28 cellular contexts compared by ENCODE assay signal in genomic region chr11:126133902-126134301, GRCh38.
DNase-seq lines count a peak whose midpoint lies in the region; ATAC-seq, FAIRE-seq and TF ChIP-seq lines count a peak whose summit lies in the region.
"Had no signal": no experiment of that assay in that cellular context is flagged by ENCODE, and none has a peak within 500 bp of the region (broad histone marks: within the 10 kb centered on the region; RNA-seq: fewer than 3 reads in every experiment).

No MANE protein-coding gene starts in this region.

- H3K4me1 ChIP-seq in HepG2 (ENCODE audit: insufficient read depth, low read length) (peaks cover 68% of the 10 kb centered on the region), right lobe of liver (no peaks in the 10 kb centered on the region), neural progenitor cell (peaks cover 23% of the 10 kb centered on the region)
- H3K4me1 ChIP-seq: gastrocnemius medialis, HAP-1, prostate gland had no signal

- POLR2A ChIA-PET in HepG2 (lab: Yijun Ruan, JAX): interaction anchor here (1.4 to 2.4 kb wide), 5 partner anchors 14 to 59 kb away, joined by 4 to 10 read pairs (median 5); no protein-coding TSS in a partner anchor

- no peak for TF ChIP-seq CTCF in HepG2 (CRISPR knock-in tag; IDR thresholded peaks at IDR 0.05)
- no peak for TF ChIP-seq CTCF in right lobe of liver (IDR thresholded peaks at IDR 0.05)
- no peak for TF ChIP-seq CTCF in endothelial cell (IDR thresholded peaks at IDR 0.05; ENCODE audit: unreplicated experiment)
- TF ChIP-seq CTCF in neural progenitor cell (IDR thresholded peaks at IDR 0.05): no peak

- H2AFZ ChIP-seq in HepG2 (ENCODE audit: low read length) (no peak overlapping the region), neural progenitor cell (replicated peaks) (no peak overlapping the region)

- H3K4me3 ChIP-seq in HepG2 (replicated peaks in 1 of 3; ENCODE audit: insufficient read depth in 1 of 3, low read depth in 2 of 3, low read length in 3 of 3) (peak overlapping the region in 1 of 3 experiments; percentile 21; a peak in 2 of 6 replicates), right lobe of liver (no peak overlapping the region), neural progenitor cell (no peak overlapping the region)
- H3K4me3 ChIP-seq: dorsolateral prefrontal cortex, gastrocnemius medialis, HAP-1, prostate gland, upper lobe of right lung had no signal

- ATAC-seq in HepG2: peak; percentile 74
- ATAC-seq in right lobe of liver: no peak
- ATAC-seq in HG03565 (IDR thresholded peaks at IDR 0.05; ENCODE audit: unreplicated experiment): no peak
- no peak for ATAC-seq in GM21619 (IDR thresholded peaks at IDR 0.05; ENCODE audit: unreplicated experiment)
- ATAC-seq: gastrocnemius medialis; left cardiac atrium; stimulated activated naive B cell treated with anti-CD40 and anti-IgM and Interleukin-4, amounts not matched to agents 10 μg/mL and 1 μg/mL and 100 μg/mL, for 72 hours; upper lobe of right lung had no signal

- H3K4me1 Mint-ChIP-seq in endothelial cell (ENCODE audit: unreplicated experiment) (peaks cover 25% of the 10 kb centered on the region), neural progenitor cell (peaks cover 65% of the 10 kb centered on the region)
- H3K4me1 Mint-ChIP-seq: activated CD4-positive, alpha-beta T cell treated with anti-CD3 and anti-CD28 coated beads, Interleukin-2, amount 10 ng/mL, durations not matched to agents 24 days and 14 days; activated naive CD4-positive, alpha-beta T cell treated with anti-CD3 and anti-CD28 coated beads, Interleukin-2, amount 50 U/mL, for 24 hours; stimulated activated naive B cell treated with anti-CD40 and anti-IgM and Interleukin-4, amounts not matched to agents 10 μg/mL and 1 μg/mL and 100 μg/mL, for 72 hours had no signal

- H3K79me2 ChIP-seq in HepG2 (ENCODE audit: insufficient read depth, low read length): no peaks in the 10 kb centered on the region
- H3K79me2 ChIP-seq in neural progenitor cell (ENCODE audit: low read depth): no peaks in the 10 kb centered on the region

- H3K36me3 Mint-ChIP-seq in endothelial cell (ENCODE audit: low read depth, unreplicated experiment) (no peaks in the 10 kb centered on the region), neural progenitor cell (no peaks in the 10 kb centered on the region)
- H3K36me3 Mint-ChIP-seq: activated naive CD4-positive, alpha-beta T cell treated with anti-CD3 and anti-CD28 coated beads, Interleukin-2, amount 50 U/mL, for 24 hours; stimulated activated naive B cell treated with anti-CD40 and anti-IgM and Interleukin-4, amounts not matched to agents 10 μg/mL and 1 μg/mL and 100 μg/mL, for 72 hours had no signal

- no peak for FAIRE-seq in HepG2 (lab: Jason Lieb, UNC)
- FAIRE-seq: A204.1 had no signal

- H3K27me3 Mint-ChIP-seq in endothelial cell (ENCODE audit: unreplicated experiment) (peaks cover 9% of the 10 kb centered on the region), neural progenitor cell (ENCODE audit: insufficient read depth, low read depth) (peaks cover 20% of the 10 kb centered on the region)
- H3K27me3 Mint-ChIP-seq: activated naive CD4-positive, alpha-beta T cell treated with anti-CD3 and anti-CD28 coated beads, Interleukin-2, amount 50 U/mL, for 24 hours had no signal

- H3K27me3 ChIP-seq in HepG2 (ENCODE audit: control insufficient read depth in 1 of 2, insufficient read depth in 2 of 2, low read length in 2 of 2): 0 out of 5 replicates have a peak, but pooled peaks cover 0 to under 1% of the 10 kb centered on the region in 2 experiments
- H3K27me3 ChIP-seq in right lobe of liver: no peaks in the 10 kb centered on the region
- H3K27me3 ChIP-seq in neural progenitor cell: peaks cover 16% of the 10 kb centered on the region
- H3K27me3 ChIP-seq: upper lobe of right lung had no signal

- H3K27ac Mint-ChIP-seq in endothelial cell (ENCODE audit: unreplicated experiment) (peak overlapping the region; percentile 24), neural progenitor cell (no peak overlapping the region)
- H3K27ac Mint-ChIP-seq: activated CD4-positive, alpha-beta T cell treated with anti-CD3 and anti-CD28 coated beads, Interleukin-2, amount 10 ng/mL, durations not matched to agents 24 days and 14 days; activated naive CD4-positive, alpha-beta T cell treated with anti-CD3 and anti-CD28 coated beads, Interleukin-2, amount 50 U/mL, for 24 hours; CD4-positive, alpha-beta T cell had no signal

- no peak for TF ChIP-seq RAD21 in HepG2 (CRISPR knock-in tag; IDR thresholded peaks at IDR 0.05)

- TF ChIP-seq EP300 in HepG2 (IDR thresholded peaks at IDR 0.05; ENCODE audit: low read depth in 2 of 2, low read length in 2 of 2): peak in 1 of 2 experiments; percentile 60; a peak in 1 of 4 replicates
- no peak for TF ChIP-seq EP300 in HepG2 (CRISPR knock-in tag; IDR thresholded peaks at IDR 0.05; ENCODE audit: borderline replicate concordance)

- H3F3A ChIP-seq in neural progenitor cell (ENCODE audit: low read depth): no peaks in the 10 kb centered on the region

- WGBS in HepG2 (ENCODE audit: low lambda C conversion rate): 17% methylated on average over 6 of the region's 8 CpGs
- 55% methylated on average over 3 of the region's 8 CpGs for WGBS in right lobe of liver (ENCODE audit: insufficient coverage, low coverage, low lambda C conversion rate, missing lambda C conversion rate)

- H3K27ac ChIP-seq in HepG2 (ENCODE audit: extremely low read length, insufficient read depth, low read length) (no peak overlapping the region), right lobe of liver (no peak overlapping the region), neural progenitor cell (no peak overlapping the region)
- H3K27ac ChIP-seq: brain microvascular endothelial cell, dorsolateral prefrontal cortex, gastrocnemius medialis, KMS-11, prostate gland, upper lobe of right lung had no signal

- CTCF ChIA-PET in HepG2 (lab: Yijun Ruan, JAX; ENCODE audit: low intra/inter-chr PET ratio, low total read pairs): no interaction called here

- H3K9me3 Mint-ChIP-seq in endothelial cell (ENCODE audit: unreplicated experiment): no peaks in the 10 kb centered on the region
- no peaks in the 10 kb centered on the region for H3K9me3 Mint-ChIP-seq in neural progenitor cell
- H3K9me3 Mint-ChIP-seq: activated CD4-positive, alpha-beta T cell treated with anti-CD3 and anti-CD28 coated beads, Interleukin-2, amount 10 ng/mL, durations not matched to agents 24 days and 14 days; activated naive CD4-positive, alpha-beta T cell treated with anti-CD3 and anti-CD28 coated beads, Interleukin-2, amount 50 U/mL, for 24 hours; CD4-positive, alpha-beta T cell; stimulated activated naive B cell treated with anti-CD40 and anti-IgM and Interleukin-4, amounts not matched to agents 10 μg/mL and 1 μg/mL and 100 μg/mL, for 72 hours had no signal

- H3K4me3 Mint-ChIP-seq in endothelial cell (ENCODE audit: unreplicated experiment) (no peak overlapping the region), neural progenitor cell (no peak overlapping the region)
- H3K4me3 Mint-ChIP-seq: activated CD4-positive, alpha-beta T cell treated with anti-CD3 and anti-CD28 coated beads, Interleukin-2, amount 10 ng/mL, durations not matched to agents 24 days and 14 days; activated naive CD4-positive, alpha-beta T cell treated with anti-CD3 and anti-CD28 coated beads, Interleukin-2, amount 50 U/mL, for 24 hours; CD4-positive, alpha-beta T cell; stimulated activated naive B cell treated with anti-CD40 and anti-IgM and Interleukin-4, amounts not matched to agents 10 μg/mL and 1 μg/mL and 100 μg/mL, for 72 hours had no signal

- TF ChIP-seq POLR2A in HepG2 (IDR thresholded peaks at IDR 0.05; ENCODE audit: insufficient read depth in 1 of 2, low read depth in 2 of 2, low read length in 2 of 2): no peak
- no peak for TF ChIP-seq POLR2A in right lobe of liver (IDR thresholded peaks at IDR 0.05)

- H3K9ac ChIP-seq in HepG2 (ENCODE audit: insufficient read depth, low read depth, low read length) (no peak overlapping the region), neural progenitor cell (no peak overlapping the region)
- H3K9ac ChIP-seq: KMS-11 had no signal

- no TSS peak for BruUV-seq in HepG2 (replicated peaks; lab: Mats Ljungman, UMichigan)

- H3K4me2 ChIP-seq in HepG2 (ENCODE audit: low read depth, low read length) (peak overlapping the region; percentile 58), neural progenitor cell (no peak overlapping the region)
- H3K4me2 ChIP-seq: KMS-11 had no signal

- DNase-seq in HepG2 (ENCODE audit: low spot score) (peak; percentile 84), right lobe of liver (no peak), endothelial cell (ENCODE audit: low spot score) (peak; percentile 26), neural progenitor cell (ENCODE audit: low spot score) (peak; percentile 53), DMS53 (lab: John Stamatoyannopoulos, UW) (no peak)
- DNase-seq in stimulated activated naive CD4-positive, alpha-beta T cell treated with Interleukin-2 at 50 U/mL for 16 hours (lab: John Stamatoyannopoulos, UW): no peak
- DNase-seq: activated CD4-positive, alpha-beta T cell treated with anti-CD3 and anti-CD28 coated beads, Interleukin-2, amount 10 ng/mL, durations not matched to agents 24 days and 14 days; AML-193; amniotic stem cell; brain microvascular endothelial cell; CD4-positive, alpha-beta T cell; dorsolateral prefrontal cortex; gastrocnemius medialis; left cardiac atrium; MM.1S; NCI-H1105 treated with DMSO at 0.1 percent for 48 hours; NCI-H2081 treated with DMSO at 0.1 percent for 48 hours; SIG-M5; stimulated activated naive B cell treated with anti-CD40 and anti-IgM and Interleukin-4, amounts not matched to agents 10 μg/mL and 1 μg/mL and 100 μg/mL, for 72 hours; T-helper 9 cell; upper lobe of right lung had no signal

- intact Hi-C loops in HepG2 (cut with micrococcal nuclease; ENCODE audit: unreplicated experiment): no loop called here
- intact Hi-C loops in right lobe of liver (cut with DNase I): no loop called here

- H3K9me3 ChIP-seq in HepG2 (ENCODE audit: low read length) (no peaks in the 10 kb centered on the region), right lobe of liver (no peaks in the 10 kb centered on the region), neural progenitor cell (ENCODE audit: low read depth) (no peaks in the 10 kb centered on the region)
- H3K9me3 ChIP-seq: gastrocnemius medialis, HAP-1, prostate gland, upper lobe of right lung had no signal

- H3K36me3 ChIP-seq in HepG2 (replicated peaks in 1 of 2; ENCODE audit: control insufficient read depth in 1 of 2, insufficient read depth in 2 of 2, low read length in 2 of 2): no peaks in the 10 kb centered on the region
- H3K36me3 ChIP-seq in right lobe of liver: no peaks in the 10 kb centered on the region
- no peaks in the 10 kb centered on the region for H3K36me3 ChIP-seq in neural progenitor cell
- H3K36me3 ChIP-seq: brain microvascular endothelial cell, gastrocnemius medialis, HAP-1, prostate gland, upper lobe of right lung had no signal

- no peaks in the 10 kb centered on the region for H4K20me1 ChIP-seq in HepG2 (ENCODE audit: insufficient read depth, low read length)
- no peaks in the 10 kb centered on the region for H4K20me1 ChIP-seq in neural progenitor cell (ENCODE audit: low read depth)

- in situ Hi-C loops in HepG2 (cut with HindIII; ENCODE audit: extremely low pct_ligation_motif_present, low pct_unique_long_range_greater_than_20kb): no loop called here

TF ChIP-seq in HepG2, 621 proteins besides CTCF, POLR2A, EP300 and RAD21 (continues in another document):
- TF ChIP-seq SKI (IDR thresholded peaks at IDR 0.05; ENCODE audit: partially characterized antibody) (peak; percentile 18), RARG (CRISPR knock-in tag; IDR thresholded peaks at IDR 0.05; ENCODE audit: low read depth) (no peak), ZNF225 (CRISPR knock-in tag; IDR thresholded peaks at IDR 0.05) (no peak)

Comparison
In these comparisons a context has a peak if more than half of its experiments do, and no peak if none do; other contexts are left out.
1. DNase-seq: peak in HepG2 (single experiment), endothelial cell (single experiment) and neural progenitor cell (single experiment); none in right lobe of liver (0 of 3), stimulated activated naive CD4-positive, alpha-beta T cell treated with Interleukin-2 at 50 U/mL for 16 hours (single experiment) and DMS53 (single experiment).